In genomic region chr18:57839942-57840381, GRCh38 we compare ENCODE assay signal across 14 cellular contexts. TPM values are rescaled to one million over a fixed set of nuclear protein-coding genes. Genes with fewer than 3 reads are reported as not detected.
DNase-seq lines count a peak whose midpoint lies in the region; ATAC-seq, FAIRE-seq and TF ChIP-seq lines count a peak whose summit lies in the region.
"Had no signal": no experiment of that assay in that cellular context is flagged by ENCODE, and none has a peak within 500 bp of the region (broad histone marks: within the 10 kb centered on the region; RNA-seq: fewer than 3 reads in every experiment).

No MANE protein-coding gene starts in this region.

- no peak overlapping the region for H3K9ac ChIP-seq in HCT116 (ENCODE audit: low read length)

- H3K4me1 ChIP-seq in A549 (peaks cover 21% of the 10 kb centered on the region), HCT116 (ENCODE audit: control insufficient read depth in 1 of 2, insufficient read depth in 2 of 2, low read length in 2 of 2) (peaks cover 0 to 12% of the 10 kb centered on the region in 2 experiments; a peak in 2 of 4 replicates)

- H3K79me2 ChIP-seq in HCT116 (ENCODE audit: insufficient read depth, low read length): no peaks in the 10 kb centered on the region

- DNase-seq in A549 (ENCODE audit: low read depth in 1 of 2, low spot score in 1 of 2): peak in 1 of 2 experiments; percentile 13
- DNase-seq in HCT116 (ENCODE audit: low read depth, low spot score): no peak
- DNase-seq in SW 1271 (lab: John Stamatoyannopoulos, UW): peak; percentile 46 to 74
- DNase-seq in fibroblast of pulmonary artery (ENCODE audit: low read depth): peak; percentile 62
- DNase-seq in islet precursor cell: no peak
- no peak for DNase-seq in activated CD4-positive, alpha-beta memory T cell treated with anti-CD3 and anti-CD28 coated beads, Interleukin-2, amount 10 ng/mL, durations not matched to agents 7 days and 5 days
- no peak for DNase-seq in activated CD4-positive, alpha-beta memory T cell treated with anti-CD3 and anti-CD28 coated beads for 36 hours
- DNase-seq: activated naive CD4-positive, alpha-beta T cell treated with anti-CD3 and anti-CD28 coated beads, Interleukin-2, amount 10 ng/mL, durations not matched to agents 7 days and 5 days; DMS79 treated with DMSO at 0.1 percent for 48 hours; KBM-7; T1000 had no signal

- H3K27ac Mint-ChIP-seq in activated CD4-positive, alpha-beta memory T cell treated with anti-CD3 and anti-CD28 coated beads, Interleukin-2, amount 10 ng/mL, durations not matched to agents 7 days and 5 days: no peak overlapping the region
- H3K27ac Mint-ChIP-seq in activated CD4-positive, alpha-beta memory T cell treated with anti-CD3 and anti-CD28 coated beads for 36 hours: no peak overlapping the region
- H3K27ac Mint-ChIP-seq: activated naive CD4-positive, alpha-beta T cell treated with anti-CD3 and anti-CD28 coated beads, Interleukin-2, amount 10 ng/mL, durations not matched to agents 7 days and 5 days; dendritic cell treated with granulocyte-macrophage colony-stimulating factor and Interleukin-4, amounts not matched to agents 40 ng/mL and 50 ng/mL, for 4 days had no signal

- H3K4me2 ChIP-seq in A549 (peak overlapping the region; percentile 42), HCT116 (ENCODE audit: low read length) (peak overlapping the region; percentile 41)

- ATAC-seq in A549 (no peak; a peak in 2 of 6 replicates), HCT116 (no peak), HG03520 (IDR thresholded peaks at IDR 0.05; ENCODE audit: unreplicated experiment) (no peak)

- H3K4me3 ChIP-seq in A549 (no peak overlapping the region), HCT116 (replicated peaks in 1 of 2; ENCODE audit: low read depth in 1 of 2, low read length in 2 of 2) (no peak overlapping the region), fibroblast of pulmonary artery (replicated peaks; ENCODE audit: low read depth, low read length) (no peak overlapping the region)

- TF ChIP-seq CTCF in A549 (IDR thresholded peaks at IDR 0.05): no peak
- no peak for TF ChIP-seq CTCF in HCT116 (IDR thresholded peaks at IDR 0.05 in 2 of 3, conservative IDR thresholded peaks at IDR 0.05 in 1 of 3; ENCODE audit: borderline replicate concordance in 1 of 3, insufficient read depth in 1 of 3, low read depth in 2 of 3, low read length in 2 of 3)
- no peak for TF ChIP-seq CTCF in fibroblast of pulmonary artery (IDR thresholded peaks at IDR 0.05; ENCODE audit: low read length, missing control alignments)

- peaks cover 19% of the 10 kb centered on the region for H3K36me3 Mint-ChIP-seq in activated CD4-positive, alpha-beta memory T cell treated with anti-CD3 and anti-CD28 coated beads, Interleukin-2, amount 10 ng/mL, durations not matched to agents 7 days and 5 days (ENCODE audit: low read depth)
- no peaks in the 10 kb centered on the region for H3K36me3 Mint-ChIP-seq in activated CD4-positive, alpha-beta memory T cell treated with anti-CD3 and anti-CD28 coated beads for 36 hours
- H3K36me3 Mint-ChIP-seq: activated naive CD4-positive, alpha-beta T cell treated with anti-CD3 and anti-CD28 coated beads, Interleukin-2, amount 10 ng/mL, durations not matched to agents 7 days and 5 days had no signal

- H3K27ac ChIP-seq in A549 (peak overlapping the region in 1 of 2 experiments; percentile 71; a peak in 3 of 6 replicates), HCT116 (ENCODE audit: low read depth, low read length) (no peak overlapping the region)

- H3K36me3 ChIP-seq in HCT116 (ENCODE audit: control insufficient read depth in 1 of 2, insufficient read depth in 2 of 2, low read length in 2 of 2): no peaks in the 10 kb centered on the region

- no peaks in the 10 kb centered on the region for H3K27me3 ChIP-seq in HCT116 (ENCODE audit: insufficient read depth, low read length)

- TF ChIP-seq POLR2A in A549 (IDR thresholded peaks at IDR 0.05; ENCODE audit: low read length) (no peak), HCT116 (IDR thresholded peaks at IDR 0.05; ENCODE audit: borderline replicate concordance, extremely low read depth, insufficient read depth, insufficient read length) (no peak)

- FAIRE-seq in A549 (lab: Jason Lieb, UNC): no peak
- FAIRE-seq: GM18507 had no signal

- intact Hi-C loops in HCT116 (cut with micrococcal nuclease): no loop called here
- intact Hi-C loops in activated CD4-positive, alpha-beta memory T cell treated with anti-CD3 and anti-CD28 coated beads for 36 hours (cut with micrococcal nuclease): loop anchor here (5.0 to 10.0 kb wide), 3 partner anchors 38 to 1185 kb away; partner anchors contain the start of genes ATP8B1 and WDR7

- no peak overlapping the region for H3K4me3 Mint-ChIP-seq in activated CD4-positive, alpha-beta memory T cell treated with anti-CD3 and anti-CD28 coated beads, Interleukin-2, amount 10 ng/mL, durations not matched to agents 7 days and 5 days
- no peak overlapping the region for H3K4me3 Mint-ChIP-seq in activated CD4-positive, alpha-beta memory T cell treated with anti-CD3 and anti-CD28 coated beads for 36 hours
- H3K4me3 Mint-ChIP-seq: activated naive CD4-positive, alpha-beta T cell treated with anti-CD3 and anti-CD28 coated beads, Interleukin-2, amount 10 ng/mL, durations not matched to agents 7 days and 5 days; dendritic cell treated with granulocyte-macrophage colony-stimulating factor and Interleukin-4, amounts not matched to agents 40 ng/mL and 50 ng/mL, for 4 days had no signal

- H3K4me1 Mint-ChIP-seq in activated CD4-positive, alpha-beta memory T cell treated with anti-CD3 and anti-CD28 coated beads, Interleukin-2, amount 10 ng/mL, durations not matched to agents 7 days and 5 days: peaks cover 27% of the 10 kb centered on the region
- H3K4me1 Mint-ChIP-seq in activated CD4-positive, alpha-beta memory T cell treated with anti-CD3 and anti-CD28 coated beads for 36 hours (ENCODE audit: low read depth): peaks cover 25% of the 10 kb centered on the region

- H3K9me3 Mint-ChIP-seq in activated CD4-positive, alpha-beta memory T cell treated with anti-CD3 and anti-CD28 coated beads, Interleukin-2, amount 10 ng/mL, durations not matched to agents 7 days and 5 days: peaks cover 18% of the 10 kb centered on the region
- H3K9me3 Mint-ChIP-seq in activated CD4-positive, alpha-beta memory T cell treated with anti-CD3 and anti-CD28 coated beads for 36 hours: no peaks in the 10 kb centered on the region
- H3K9me3 Mint-ChIP-seq: activated naive CD4-positive, alpha-beta T cell treated with anti-CD3 and anti-CD28 coated beads, Interleukin-2, amount 10 ng/mL, durations not matched to agents 7 days and 5 days; dendritic cell treated with granulocyte-macrophage colony-stimulating factor and Interleukin-4, amounts not matched to agents 40 ng/mL and 50 ng/mL, for 4 days had no signal

- no peaks in the 10 kb centered on the region for H3K9me2 ChIP-seq in HCT116 (ENCODE audit: insufficient read depth)

- TF ChIP-seq RAD21 in A549 (conservative IDR thresholded peaks at IDR 0.05 in 1 of 2, IDR thresholded peaks at IDR 0.05 in 1 of 2): no peak
- no peak for TF ChIP-seq RAD21 in HCT116 (IDR thresholded peaks at IDR 0.05; ENCODE audit: low read depth)

- peaks cover 45% of the 10 kb centered on the region for H3K27me3 Mint-ChIP-seq in activated CD4-positive, alpha-beta memory T cell treated with anti-CD3 and anti-CD28 coated beads, Interleukin-2, amount 10 ng/mL, durations not matched to agents 7 days and 5 days
- H3K27me3 Mint-ChIP-seq in activated CD4-positive, alpha-beta memory T cell treated with anti-CD3 and anti-CD28 coated beads for 36 hours: peaks cover 43% of the 10 kb centered on the region

- H3K9me3 ChIP-seq in A549 (no peaks in the 10 kb centered on the region), HCT116 (ENCODE audit: control insufficient read depth in 1 of 2, insufficient read depth in 1 of 2, low read depth in 1 of 2, low read length in 2 of 2) (no peaks in the 10 kb centered on the region)

- POLR2A ChIA-PET in A549 (lab: Yijun Ruan, JAX): no interaction called here
- POLR2A ChIA-PET in HCT116 (lab: Charles Lee): no interaction called here
- POLR2A ChIA-PET in activated CD4-positive, alpha-beta memory T cell treated with anti-CD3 and anti-CD28 coated beads, Interleukin-2, amount 10 ng/mL, durations not matched to agents 7 days and 5 days (lab: Charles Lee): no interaction called here
- POLR2A ChIA-PET in activated CD4-positive, alpha-beta memory T cell treated with anti-CD3 and anti-CD28 coated beads for 36 hours (lab: Charles Lee): no interaction called here

- no peaks in the 10 kb centered on the region for H4K20me1 ChIP-seq in HCT116 (ENCODE audit: insufficient read depth)

- no TSS peak for BruUV-seq in HCT116 (replicated peaks; lab: Mats Ljungman, UMichigan)

- 48% methylated on average over 6 of the region's 6 CpGs for WGBS in A549 (ENCODE audit: missing lambda C conversion rate)

- no peak for TF ChIP-seq EP300 in A549 (IDR thresholded peaks at IDR 0.05)

- RAD21 ChIA-PET in HCT116 (lab: Charles Lee; ENCODE audit: low non-redundant PET in 1 of 2, low total read pairs in 2 of 2, uncharacterized antibody in 2 of 2, unreplicated experiment in 2 of 2): no interaction called here

- H2AFZ ChIP-seq in HCT116 (ENCODE audit: low read depth, low read length, poor library complexity, severe bottlenecking): peak overlapping the region; percentile 70

- CTCF ChIA-PET in A549 (lab: Yijun Ruan, JAX): interaction anchor here (0.6 to 0.8 kb wide), 2 partner anchors 25 to 209 kb away, joined by 3 read pairs; no protein-coding TSS in a partner anchor
- CTCF ChIA-PET in HCT116 (lab: Charles Lee): no interaction called here
- CTCF ChIA-PET in activated CD4-positive, alpha-beta memory T cell treated with anti-CD3 and anti-CD28 coated beads, Interleukin-2, amount 10 ng/mL, durations not matched to agents 7 days and 5 days (lab: Charles Lee): no interaction called here
- CTCF ChIA-PET in activated CD4-positive, alpha-beta memory T cell treated with anti-CD3 and anti-CD28 coated beads for 36 hours (lab: Charles Lee): interaction anchor here (0.6 kb wide), 1 partner anchor 296 kb away, joined by 3 read pairs; no protein-coding TSS in a partner anchor

TF ChIP-seq in A549, 52 proteins besides CTCF, POLR2A, EP300 and RAD21 (continues in another document):
- TF ChIP-seq ZNF302 (CRISPR knock-in tag; IDR thresholded peaks at IDR 0.05) (no peak), MAZ (IDR thresholded peaks at IDR 0.05; ENCODE audit: borderline replicate concordance, low read depth, low read length) (no peak)

TF ChIP-seq in HCT116, 20 proteins besides CTCF, POLR2A, EP300 and RAD21 (continues in another document):
- TF ChIP-seq ZFX (IDR thresholded peaks at IDR 0.05) (no peak), YY1 (IDR thresholded peaks at IDR 0.05; ENCODE audit: extremely low read depth, insufficient replicate concordance, low read depth, low read length) (no peak)

RNA-seq across cellular contexts. Expression of gene ATP8B1, which starts 36.8 kb away (rescaled TPM):
- 23.4 and 23.7 TPM in 2 replicates for polyA plus RNA-seq in A549 (2011; rRNA removed)
- polyA plus RNA-seq in A549 (2012; cell fraction: cytosol; rRNA removed): 5.2 and 6.4 TPM in 2 replicates
- polyA plus RNA-seq in A549 (2012; cell fraction: nucleus; rRNA removed): 5.4 and 6.7 TPM in 2 replicates
- polyA plus RNA-seq in A549 (2017; fragmentation: RNase III; extraction: RNeasy Plus Mini Kit Qiagen cat#74134 plus additional on column Dnase treatment): 7.1 to 8.8 TPM (median 7.1 TPM) in 3 replicates
- polyA minus RNA-seq in A549 (2011; rRNA and poly(A)+ RNA removed): 20.1 TPM in 2 replicates
- 15.9 TPM for total RNA-seq in HCT116 (2021; ENCODE audit: unreplicated experiment)
- 8.1 and 8.6 TPM in 2 replicates for polyA plus RNA-seq in HCT116 (2012)
- total RNA-seq in activated CD4-positive, alpha-beta memory T cell treated with anti-CD3 and anti-CD28 coated beads, Interleukin-2, amount 10 ng/mL, durations not matched to agents 7 days and 5 days: not detected
- total RNA-seq in activated CD4-positive, alpha-beta memory T cell treated with anti-CD3 and anti-CD28 coated beads for 36 hours: not detected

Comparison
In these comparisons a context has a peak if more than half of its experiments do, and no peak if none do; other contexts are left out.
1. CTCF ChIA-PET loops: an anchor here in A549 (0.6 to 0.8 kb wide) and activated CD4-positive, alpha-beta memory T cell treated with anti-CD3 and anti-CD28 coated beads for 36 hours (0.6 kb wide); none called in HCT116 and activated CD4-positive, alpha-beta memory T cell treated with anti-CD3 and anti-CD28 coated beads, Interleukin-2, amount 10 ng/mL, durations not matched to agents 7 days and 5 days.
2. DNase-seq: peak in SW 1271 (2 of 2) and fibroblast of pulmonary artery (single experiment); none in HCT116 (single experiment), islet precursor cell (single experiment), activated CD4-positive, alpha-beta memory T cell treated with anti-CD3 and anti-CD28 coated beads, Interleukin-2, amount 10 ng/mL, durations not matched to agents 7 days and 5 days (single experiment) and activated CD4-positive, alpha-beta memory T cell treated with anti-CD3 and anti-CD28 coated beads for 36 hours (single experiment).
3. RNA of gene ATP8B1, which starts 36.8 kb away (total RNA-seq): 15.9 TPM in HCT116 (single experiment); not detected in activated CD4-positive, alpha-beta memory T cell treated with anti-CD3 and anti-CD28 coated beads, Interleukin-2, amount 10 ng/mL, durations not matched to agents 7 days and 5 days and not detected in activated CD4-positive, alpha-beta memory T cell treated with anti-CD3 and anti-CD28 coated beads for 36 hours; every median in the first group is over 10 times any median in the second.